23 cellular contexts compared by ENCODE assay signal in the genomic region with DNA sequence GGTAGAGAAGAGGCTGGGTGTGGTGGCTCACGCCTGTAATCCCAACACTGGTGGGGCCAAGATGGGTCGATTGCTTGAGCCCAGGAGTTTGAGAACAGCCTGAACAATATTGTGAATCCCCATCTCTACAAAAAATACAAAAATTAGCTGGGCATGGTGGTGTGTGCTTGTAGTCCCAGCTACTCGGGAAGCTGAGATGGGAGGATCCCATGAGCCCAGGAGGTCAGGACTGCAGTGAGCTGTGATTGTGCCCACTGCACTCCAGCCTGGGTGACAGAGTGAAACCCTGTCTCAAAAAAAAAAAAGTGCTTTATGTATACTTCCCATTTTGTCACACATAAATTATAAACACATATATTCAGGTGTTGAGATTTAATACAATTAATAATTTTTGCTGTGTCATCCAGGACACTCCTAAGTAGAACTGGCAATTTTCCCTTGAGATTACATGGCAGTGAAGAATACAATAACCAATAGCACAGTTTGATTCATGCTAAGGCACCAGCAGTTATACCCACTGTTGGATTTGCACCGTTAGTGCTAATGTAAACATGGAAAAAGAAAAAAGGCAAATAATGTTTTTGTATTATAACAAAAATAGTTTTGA.
DNase-seq lines count a peak whose midpoint lies in the region.
"Had no signal": no experiment of that assay in that cellular context is flagged by ENCODE, and none has a peak within 500 bp of the region (broad histone marks: within the 10 kb centered on the region; RNA-seq: fewer than 3 reads in every experiment).

No MANE protein-coding gene starts in this region.

- no peaks in the 10 kb centered on the region for H3K4me1 ChIP-seq in iPS-15b (ENCODE audit: control insufficient read depth, insufficient read depth, low read length)
- H3K4me1 ChIP-seq: BE2C, Caco-2 had no signal

- no peak overlapping the region for H3K4me3 ChIP-seq in iPS-15b (ENCODE audit: low read depth, low read length)
- H3K4me3 ChIP-seq: GM12878, GM23338 had no signal

- H3K9me3 ChIP-seq in iPS-15b (ENCODE audit: control insufficient read depth, insufficient read depth, low read length): no peaks in the 10 kb centered on the region
- H3K9me3 ChIP-seq: BE2C, Caco-2 had no signal

- no peaks in the 10 kb centered on the region for H3K27me3 ChIP-seq in iPS-15b (ENCODE audit: control insufficient read depth, insufficient read depth, low read length)
- H3K27me3 ChIP-seq: BE2C had no signal

- peak overlapping the region; percentile 12 for H3K9ac ChIP-seq in iPS-15b (ENCODE audit: low read depth, low read length)

- peak; percentile 7 for DNase-seq in NCI-H748 (lab: John Stamatoyannopoulos, UW; ENCODE audit: unreplicated experiment)
- no peak for DNase-seq in NCI-H748 treated with DMSO at 0.1 percent for 48 hours (lab: John Stamatoyannopoulos, UW)
- peak; percentile 77 for DNase-seq in NCI-H69 (lab: John Stamatoyannopoulos, UW)
- no peak for DNase-seq in effector CD8-positive, alpha-beta T cell (lab: John Stamatoyannopoulos, UW)
- no peak for DNase-seq in Kasumi-1 (lab: John Stamatoyannopoulos, UW)
- DNase-seq: 8988T; BE2C; Caco-2; CD4-positive, CD25-positive, alpha-beta regulatory T cell; GF-D8; HCEC 1CT; KG1; NCI-H1417; NCI-H2029; NCI-H2171; NCI-H526; OCI-M1; RPMI8226; SHP77 treated with DMSO at 0.1 percent for 48 hours; T-helper 1 cell had no signal

- H3K36me3 ChIP-seq in iPS-15b (ENCODE audit: control insufficient read depth, insufficient read depth, low read length): no peaks in the 10 kb centered on the region
- H3K36me3 ChIP-seq: BE2C had no signal

Comparison
In these comparisons a context has a peak if more than half of its experiments do, and no peak if none do; other contexts are left out.
1. DNase-seq: peak in NCI-H748 (single experiment) and NCI-H69 (single experiment); none in NCI-H748 treated with DMSO at 0.1 percent for 48 hours (single experiment), effector CD8-positive, alpha-beta T cell (single experiment) and Kasumi-1 (0 of 2).